ENCODE assay signal across 8 cellular contexts in genomic region chr9:87725900-87726709, GRCh38. TPM values are rescaled to one million over a fixed set of nuclear protein-coding genes. Genes with fewer than 3 reads are reported as not detected.
DNase-seq lines count a peak whose midpoint lies in the region; ATAC-seq and TF ChIP-seq lines count a peak whose summit lies in the region.

CTSL (plus strand) TSS chr9:87726119; CDS start chr9:87727604, 1,485 bp downstream.

- peak; percentile 71 for DNase-seq in GM04504 (ENCODE audit: low read depth)
- DNase-seq in NCI-H1092 treated with DMSO at 0.1 percent for 48 hours (lab: John Stamatoyannopoulos, UW): peak; percentile 67
- DNase-seq in WERI-Rb-1: peak; percentile 44
- DNase-seq in central memory CD8-positive, alpha-beta T cell (ENCODE audit: low spot score in 2 of 2): no peak
- DNase-seq in sciatic nerve (ENCODE audit: low spot score): peak; percentile 95
- DNase-seq in NCI-H2107 treated with DMSO at 0.1 percent for 48 hours (lab: John Stamatoyannopoulos, UW; ENCODE audit: unreplicated experiment): no peak

- no peaks in the 10 kb centered on the region for H3K9me3 ChIP-seq in WERI-Rb-1 (ENCODE audit: severe bottlenecking)
- no peaks in the 10 kb centered on the region for H3K9me3 ChIP-seq in iPS-18c (ENCODE audit: control insufficient read depth, insufficient read depth, low read length)

- no peak for ATAC-seq in central memory CD8-positive, alpha-beta T cell (replicated peaks; ENCODE audit: extremely low read depth, poor library complexity, severe bottlenecking)
- ATAC-seq in sciatic nerve (peak; percentile 98), HG02973 (IDR thresholded peaks at IDR 0.05; ENCODE audit: unreplicated experiment) (no peak)

- 0 out of 2 replicates have a peak within 1 kb of the TSS, but pooled peaks have one; percentile 18 for H3K27ac ChIP-seq in WERI-Rb-1

- H3K27me3 Mint-ChIP-seq in central memory CD8-positive, alpha-beta T cell: peaks cover 61% of the 10 kb centered on the region

- intact Hi-C loops in sciatic nerve (cut with DNase I): no loop called here

- no peak within 1 kb of the TSS for H3K27ac Mint-ChIP-seq in central memory CD8-positive, alpha-beta T cell (ENCODE audit: low read depth)

- no peaks in the 10 kb centered on the region for H3K27me3 ChIP-seq in WERI-Rb-1 (ENCODE audit: insufficient read depth, low read depth, severe bottlenecking)

- H3K36me3 Mint-ChIP-seq in central memory CD8-positive, alpha-beta T cell (ENCODE audit: insufficient read depth): no peaks in the 10 kb centered on the region

- H3K4me3 Mint-ChIP-seq in central memory CD8-positive, alpha-beta T cell: peak within 1 kb of the TSS; percentile 69

- TF ChIP-seq CTCF in WERI-Rb-1 (IDR thresholded peaks at IDR 0.05; ENCODE audit: low read depth, low read length): peak; percentile 37

- peak within 1 kb of the TSS; percentile 36 for H3K4me3 ChIP-seq in WERI-Rb-1 (ENCODE audit: low read depth, low read length)
- peak within 1 kb of the TSS; percentile 75 for H3K4me3 ChIP-seq in iPS-18c (ENCODE audit: insufficient read depth, low read depth, low read length)

- H3K9me3 Mint-ChIP-seq in central memory CD8-positive, alpha-beta T cell: no peaks in the 10 kb centered on the region

- no peaks in the 10 kb centered on the region for H3K36me3 ChIP-seq in WERI-Rb-1

- peaks cover 6% of the 10 kb centered on the region for H3K4me1 Mint-ChIP-seq in central memory CD8-positive, alpha-beta T cell

RNA-seq across cellular contexts. Expression of gene CTSL, which starts in this region (rescaled TPM):
- 162 TPM for total RNA-seq in sciatic nerve

Comparison
In these comparisons a context has a peak if more than half of its experiments do, and no peak if none do; other contexts are left out.
1. DNase-seq: peak in GM04504 (single experiment), NCI-H1092 treated with DMSO at 0.1 percent for 48 hours (single experiment), WERI-Rb-1 (single experiment) and sciatic nerve (single experiment); none in central memory CD8-positive, alpha-beta T cell (0 of 2) and NCI-H2107 treated with DMSO at 0.1 percent for 48 hours (single experiment).